ENCODE assay signal across 19 cellular contexts in genomic region chr1:51699376-51699775, GRCh38.
DNase-seq lines count a peak whose midpoint lies in the region; ATAC-seq and TF ChIP-seq lines count a peak whose summit lies in the region.
"Had no signal": no experiment of that assay in that cellular context is flagged by ENCODE, and none has a peak within 500 bp of the region (broad histone marks: within the 10 kb centered on the region; RNA-seq: fewer than 3 reads in every experiment).

No MANE protein-coding gene starts in this region.

- H3K36me3 ChIP-seq in Karpas-422 (ENCODE audit: insufficient read depth, low read length) (no peaks in the 10 kb centered on the region), skeletal muscle satellite cell (ENCODE audit: insufficient read depth, low read length) (no peaks in the 10 kb centered on the region)

- no peak overlapping the region for H3K4me2 ChIP-seq in Karpas-422 (ENCODE audit: low read depth, low read length, poor library complexity, severe bottlenecking)
- H3K4me2 ChIP-seq in skeletal muscle satellite cell (ENCODE audit: low read length), result peak overlapping the region; percentile 8

- H3K36me3 Mint-ChIP-seq in nephron progenitor cell (ENCODE audit: low read depth), result peaks cover 6% of the 10 kb centered on the region

- H3K4me3 Mint-ChIP-seq in nephron progenitor cell, result no peak overlapping the region
- H3K4me3 Mint-ChIP-seq: B cell; CD4-positive, alpha-beta T cell; H9; HFFc6 had no signal

- H2AFZ ChIP-seq in Karpas-422 (ENCODE audit: low read length), result no peak overlapping the region

- no peaks in the 10 kb centered on the region for H3K4me1 Mint-ChIP-seq in nephron progenitor cell
- H3K4me1 Mint-ChIP-seq: H9 had no signal

- H4K20me1 ChIP-seq in Karpas-422 (ENCODE audit: insufficient read depth, low read depth, low read length), result peaks cover 30% of the 10 kb centered on the region

- H3K9me2 ChIP-seq in Karpas-422 (replicated peaks; ENCODE audit: insufficient read depth, low read length), result no peaks in the 10 kb centered on the region

- no peaks in the 10 kb centered on the region for H3K27me3 ChIP-seq in Karpas-422 (ENCODE audit: low read length)
- H3K27me3 ChIP-seq in skeletal muscle satellite cell (ENCODE audit: control insufficient read depth, insufficient read depth, low read length), result no peaks in the 10 kb centered on the region

- H3K9me3 Mint-ChIP-seq in nephron progenitor cell, result peaks cover 15% of the 10 kb centered on the region
- H3K9me3 Mint-ChIP-seq: CD4-positive, alpha-beta T cell; HFFc6 had no signal

- DNase-seq in EH (ENCODE audit: low read depth), result peak; percentile 56
- peak; percentile 6 for DNase-seq in Karpas-422
- no peak for DNase-seq in nephron progenitor cell
- no peak for DNase-seq in LoVo (ENCODE audit: low spot score)
- DNase-seq in NCI-H2107 (lab: John Stamatoyannopoulos, UW), result no peak
- DNase-seq: ACHN; C1 segment of cervical spinal cord; Calu3; CD4-positive, alpha-beta T cell; DMS79; EL; GOT3; H9; HFFc6 had no signal

- H3K27ac ChIP-seq in Karpas-422 (ENCODE audit: low read length), result no peak overlapping the region
- H3K27ac ChIP-seq: HL-60 had no signal

- no peaks in the 10 kb centered on the region for H3K27me3 Mint-ChIP-seq in nephron progenitor cell (ENCODE audit: low read depth, poor library complexity)
- H3K27me3 Mint-ChIP-seq: B cell; CD4-positive, alpha-beta T cell had no signal

- no peak overlapping the region for H3K4me3 ChIP-seq in Karpas-422 (ENCODE audit: low read length)
- no peak overlapping the region for H3K4me3 ChIP-seq in skeletal muscle satellite cell (ENCODE audit: low read length)
- H3K4me3 ChIP-seq: K562 had no signal

- H3K27ac Mint-ChIP-seq in nephron progenitor cell, result peak overlapping the region; percentile 2
- H3K27ac Mint-ChIP-seq: B cell; CD4-positive, alpha-beta T cell; HFFc6 had no signal

- no peaks in the 10 kb centered on the region for H3K4me1 ChIP-seq in Karpas-422 (ENCODE audit: low read length)
- peaks cover 18% of the 10 kb centered on the region for H3K4me1 ChIP-seq in skeletal muscle satellite cell (ENCODE audit: control insufficient read depth, insufficient read depth, low read length)

- no peak overlapping the region for H3K9ac ChIP-seq in Karpas-422 (ENCODE audit: low read length)
- no peak overlapping the region for H3K9ac ChIP-seq in skeletal muscle satellite cell (ENCODE audit: low read depth, low read length)

- ATAC-seq in HG03280 (IDR thresholded peaks at IDR 0.05; ENCODE audit: unreplicated experiment), result no peak
- ATAC-seq: K562 had no signal

- TF ChIP-seq CTCF in nephron progenitor cell (IDR thresholded peaks at IDR 0.05), result no peak

- no peaks in the 10 kb centered on the region for H3K79me2 ChIP-seq in Karpas-422 (ENCODE audit: low read length)

- H3K9me3 ChIP-seq in Karpas-422 (ENCODE audit: low read length), result no peaks in the 10 kb centered on the region
- no peaks in the 10 kb centered on the region for H3K9me3 ChIP-seq in skeletal muscle satellite cell (replicated peaks; ENCODE audit: low read length)

Comparison
In these comparisons a context has a peak if more than half of its experiments do, and no peak if none do; other contexts are left out.
1. DNase-seq: peak in EH (single experiment) and Karpas-422 (single experiment); none in nephron progenitor cell (single experiment), LoVo (single experiment) and NCI-H2107 (single experiment).